7 cellular contexts compared by ENCODE assay signal in genomic region chr2:231708050-231708772, GRCh38. TPM values are rescaled to one million over a fixed set of nuclear protein-coding genes. Genes with fewer than 3 reads are reported as not detected.
DNase-seq lines count a peak whose midpoint lies in the region; ATAC-seq, FAIRE-seq and TF ChIP-seq lines count a peak whose summit lies in the region.

TSS of gene PTMA (plus strand) at chr2:231708525. CDS start at chr2:231708707, 182 bp downstream.

- TF ChIP-seq EP300 in sigmoid colon (IDR thresholded peaks at IDR 0.05) = peak in 2 of 4 donors; percentile 77 to 79

- H3K4me3 ChIP-seq in body of pancreas (peak within 1 kb of the TSS; percentile 97 to 99), sigmoid colon (peak within 1 kb of the TSS; percentile 71 to 98 (median 90))

- peak; percentile 84 for FAIRE-seq in TTC549 (lab: Jason Lieb, UNC)

- H3K36me3 ChIP-seq in body of pancreas (replicated peaks in 1 of 2; ENCODE audit: insufficient read depth in 1 of 2, low read depth in 2 of 2) (peaks cover 6 to 7% of the 10 kb centered on the region in 2 donors), sigmoid colon (peaks cover 0 to 19% (median 13%) of the 10 kb centered on the region in 4 donors)

- H3K27me3 ChIP-seq in body of pancreas = no peaks in the 10 kb centered on the region
- H3K27me3 ChIP-seq in sigmoid colon = no peaks in the 10 kb centered on the region

- DNase-seq in NCI-H2107 treated with DMSO at 0.1 percent for 48 hours (lab: John Stamatoyannopoulos, UW; ENCODE audit: unreplicated experiment) = peak; percentile 98
- peak; percentile 100 for DNase-seq in body of pancreas
- peak; percentile 97 for DNase-seq in iPS DF 19.7 (ENCODE audit: low read depth, low spot score)
- DNase-seq in sigmoid colon = peak; percentile 100

- TF ChIP-seq POLR2A in body of pancreas (IDR thresholded peaks at IDR 0.05) (peak; percentile 96 to 99 (median 99)), sigmoid colon (IDR thresholded peaks at IDR 0.05) (peak; percentile 99)

- TF ChIP-seq CTCF in body of pancreas (IDR thresholded peaks at IDR 0.05) (peak in 4 of 7 experiments; percentile 1 to 29 (median 20)), sigmoid colon (IDR thresholded peaks at IDR 0.05) (no peak)

- intact Hi-C loops in body of pancreas (cut with DNase I) = no loop called here
- intact Hi-C loops in sigmoid colon (cut with DNase I) = no loop called here

- 0 to 1% methylated on average over 22 to 60 of the region's 83 CpGs for WGBS in body of pancreas, 2 donors
- WGBS in sigmoid colon, 2 donors = 0 to 1% methylated on average over 82 to 83 of the region's 83 CpGs

- H3K4me1 ChIP-seq in body of pancreas = peaks cover 51% of the 10 kb centered on the region
- peaks cover 3 to 47% (median 35%) of the 10 kb centered on the region in 4 donors for H3K4me1 ChIP-seq in sigmoid colon

- H3K27ac ChIP-seq in body of pancreas (peak within 1 kb of the TSS; percentile 97 to 100 (median 98)), sigmoid colon (peak within 1 kb of the TSS; percentile 96 to 100 (median 99))

- H3K9me3 ChIP-seq in body of pancreas = no peaks in the 10 kb centered on the region
- H3K9me3 ChIP-seq in sigmoid colon = no peaks in the 10 kb centered on the region

- ATAC-seq in GM18520 (IDR thresholded peaks at IDR 0.05; ENCODE audit: unreplicated experiment) (peak; percentile 52), HG03064 (IDR thresholded peaks at IDR 0.05; ENCODE audit: low read depth, unreplicated experiment) (peak; percentile 50), body of pancreas (peak; percentile 72)

RNA-seq across cellular contexts. Expression of gene PTMA, which starts in this region (rescaled TPM):
- total RNA-seq in body of pancreas (100 to 1,000 TPM; 532 to 757 TPM), sigmoid colon (1,000 to 10,000 TPM in 2 of 4 donors, 100 to 1,000 TPM in 2; 807 to 1,142 (median 1,007) TPM)
- polyA plus RNA-seq in sigmoid colon = 1,000 to 10,000 TPM; 1,787 to 2,683 (median 1,800) TPM

Comparison
In these comparisons a context has a peak if more than half of its experiments do, and no peak if none do; other contexts are left out.
1. Peak in every context shown above with its lines: DNase-seq, ATAC-seq, H3K4me3 ChIP-seq and H3K27ac ChIP-seq.
2. CTCF ChIP-seq: peak in body of pancreas (4 of 7); none in sigmoid colon (0 of 4).